In the genomic region with DNA sequence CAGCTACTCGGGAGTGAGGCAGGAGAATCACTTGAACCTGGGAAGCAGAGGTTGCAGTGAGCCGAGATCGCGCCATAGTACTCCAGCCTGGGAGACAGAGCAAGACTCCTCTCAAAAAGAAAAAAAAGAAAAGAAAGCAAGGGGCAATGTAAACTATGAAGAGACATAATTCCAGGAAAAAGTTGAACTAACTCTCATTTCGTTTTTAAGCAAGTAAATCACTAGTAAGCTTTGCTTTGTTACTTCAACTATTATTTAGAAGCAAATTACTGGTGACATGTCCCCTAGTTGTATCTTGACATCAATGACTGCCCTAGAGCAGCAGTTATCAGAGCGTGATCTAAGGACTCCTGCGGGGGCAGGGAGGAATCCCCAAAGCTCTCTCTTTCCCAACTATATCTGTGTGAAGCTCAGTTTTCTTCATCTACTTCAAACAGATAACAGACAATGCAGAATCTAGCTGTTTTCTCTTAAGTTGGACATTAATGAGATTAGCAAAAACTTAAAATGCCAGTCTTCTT, we compare ENCODE assay signal across 16 cellular contexts. TPM values are rescaled to one million over a fixed set of nuclear protein-coding genes. Genes with fewer than 3 reads are reported as not detected.
DNase-seq lines count a peak whose midpoint lies in the region; ATAC-seq and TF ChIP-seq lines count a peak whose summit lies in the region.
"Had no signal": no experiment of that assay in that cellular context is flagged by ENCODE, and none has a peak within 500 bp of the region (broad histone marks: within the 10 kb centered on the region; RNA-seq: fewer than 3 reads in every experiment).

No MANE protein-coding gene starts in this region.

- no peak overlapping the region for H3K27ac ChIP-seq in CD4-positive, alpha-beta T cell (ENCODE audit: low read depth, low read length)
- peak overlapping the region; percentile 34; the same call in 1 of the 2 replicates for H3K27ac ChIP-seq in HEK293 (ENCODE audit: extremely low read depth, low read depth, low read length)
- H3K27ac ChIP-seq in left lung: no peak overlapping the region
- H3K27ac ChIP-seq: GM23248 had no signal

- no peaks in the 10 kb centered on the region for H3K36me3 Mint-ChIP-seq in CD4-positive, alpha-beta T cell (ENCODE audit: low read depth)
- H3K36me3 Mint-ChIP-seq in brain (peaks cover 37% of the 10 kb centered on the region), neural crest cell (ENCODE audit: low read depth) (no peaks in the 10 kb centered on the region)

- no peak for ATAC-seq in CD4-positive, alpha-beta T cell (ENCODE audit: poor library complexity)
- ATAC-seq in left lung (no peak), GM21367 (IDR thresholded peaks at IDR 0.05; ENCODE audit: unreplicated experiment) (no peak), GM21423 (IDR thresholded peaks at IDR 0.05; ENCODE audit: unreplicated experiment) (no peak)
- ATAC-seq: effector memory CD8-positive, alpha-beta T cell had no signal

- H3K9me3 ChIP-seq in CD4-positive, alpha-beta T cell (ENCODE audit: control insufficient read depth, low read length): no peaks in the 10 kb centered on the region
- H3K9me3 ChIP-seq in HEK293 (ENCODE audit: control insufficient read depth, insufficient read depth, low read depth, low read length) (no peaks in the 10 kb centered on the region), left lung (no peaks in the 10 kb centered on the region)
- H3K9me3 ChIP-seq: mucosa of descending colon had no signal

- intact Hi-C loops in CD4-positive, alpha-beta T cell (cut with DNase I, micrococcal nuclease): no loop called here
- intact Hi-C loops in left lung (cut with DNase I): no loop called here

- H3K4me1 Mint-ChIP-seq in CD4-positive, alpha-beta T cell (ENCODE audit: low read depth): peaks cover 64% of the 10 kb centered on the region
- H3K4me1 Mint-ChIP-seq in brain (peaks cover 43% of the 10 kb centered on the region), neural crest cell (peaks cover 33% of the 10 kb centered on the region)

- no peaks in the 10 kb centered on the region for H3K9me3 Mint-ChIP-seq in CD4-positive, alpha-beta T cell
- H3K9me3 Mint-ChIP-seq in brain: peaks cover 0 to 4% (median 0%) of the 10 kb centered on the region in 5 experiments
- no peaks in the 10 kb centered on the region for H3K9me3 Mint-ChIP-seq in neural crest cell
- H3K9me3 Mint-ChIP-seq: effector memory CD8-positive, alpha-beta T cell; T-helper 2 cell treated with Interferon-gamma antibody and Interleukin-4, amounts not matched to agents 5 μg/mL and 100 μg/mL, for 36 hours had no signal

- POLR2A ChIA-PET in CD4-positive, alpha-beta T cell (lab: Charles Lee): interaction anchor here (0.6 kb wide), 1 partner anchor 11 kb away, joined by 3 read pairs; no protein-coding TSS in a partner anchor
- POLR2A ChIA-PET in HEK293 (lab: Yijun Ruan, JAX): interaction anchor here (1.4 kb wide), 1 partner anchor 17 kb away, joined by 3 read pairs; no protein-coding TSS in a partner anchor

- H3K27me3 Mint-ChIP-seq in CD4-positive, alpha-beta T cell: no peaks in the 10 kb centered on the region
- H3K27me3 Mint-ChIP-seq in brain (no peaks in the 10 kb centered on the region), neural crest cell (ENCODE audit: low read depth) (no peaks in the 10 kb centered on the region)
- H3K27me3 Mint-ChIP-seq: B cell; effector memory CD8-positive, alpha-beta T cell had no signal

- H3K4me1 ChIP-seq in HEK293 (ENCODE audit: control insufficient read depth, insufficient read depth, low read length): peaks cover 27% of the 10 kb centered on the region
- H3K4me1 ChIP-seq in left lung: no peaks in the 10 kb centered on the region

- CTCF ChIA-PET in CD4-positive, alpha-beta T cell (lab: Charles Lee): interaction anchor here (0.9 to 1.2 kb wide), 2 partner anchors 25 to 178 kb away, joined by 3 read pairs; no protein-coding TSS in a partner anchor
- CTCF ChIA-PET in HEK293 (lab: Yijun Ruan, JAX): interaction anchor here (0.6 to 2.3 kb wide), 10 partner anchors 9 to 975 kb away, joined by 3 to 7 read pairs (median 4); no protein-coding TSS in a partner anchor

- no peak overlapping the region for H3K4me3 Mint-ChIP-seq in CD4-positive, alpha-beta T cell
- H3K4me3 Mint-ChIP-seq in brain: no peak overlapping the region
- no peak overlapping the region for H3K4me3 Mint-ChIP-seq in neural crest cell
- H3K4me3 Mint-ChIP-seq: B cell; effector memory CD8-positive, alpha-beta T cell; T-helper 2 cell treated with Interferon-gamma antibody and Interleukin-4, amounts not matched to agents 5 μg/mL and 100 μg/mL, for 36 hours had no signal

- no peak for DNase-seq in CD4-positive, alpha-beta T cell
- DNase-seq in neural crest cell (ENCODE audit: low read depth, low spot score): no peak
- DNase-seq in left lung: no peak
- DNase-seq: amygdala; effector memory CD8-positive, alpha-beta T cell; GM23248; hippocampal formation; NCI-H2107; Right ventricle myocardium superior had no signal

- H3K36me3 ChIP-seq in HEK293 (ENCODE audit: control insufficient read depth in 2 of 2, insufficient read depth in 1 of 2, low read length in 2 of 2): no peaks in the 10 kb centered on the region
- H3K36me3 ChIP-seq in left lung: no peaks in the 10 kb centered on the region

- H3K27ac Mint-ChIP-seq in CD4-positive, alpha-beta T cell: peak overlapping the region; percentile 53
- H3K27ac Mint-ChIP-seq in brain (peak overlapping the region; percentile 33 to 74 (median 53)), neural crest cell (ENCODE audit: unreplicated experiment) (peak overlapping the region; percentile 35)
- H3K27ac Mint-ChIP-seq: B cell; T-helper 2 cell treated with Interferon-gamma antibody and Interleukin-4, amounts not matched to agents 5 μg/mL and 100 μg/mL, for 36 hours had no signal

- no peak for TF ChIP-seq CTCF in CD4-positive, alpha-beta T cell (IDR thresholded peaks at IDR 0.05)
- TF ChIP-seq CTCF in HEK293 (tag by site-specific recombination; IDR thresholded peaks at IDR 0.05) (no peak), brain (conservative IDR thresholded peaks at IDR 0.05) (no peak), neural crest cell (conservative IDR thresholded peaks at IDR 0.05) (no peak), left lung (IDR thresholded peaks at IDR 0.05) (no peak)

- H3K4me3 ChIP-seq in HEK293 (ENCODE audit: low read depth, low read length) (no peak overlapping the region), left lung (no peak overlapping the region)
- H3K4me3 ChIP-seq: GM23248, mucosa of descending colon had no signal

- no peaks in the 10 kb centered on the region for H3K27me3 ChIP-seq in CD4-positive, alpha-beta T cell (ENCODE audit: control insufficient read depth, insufficient read depth, low read length)
- H3K27me3 ChIP-seq in left lung: no peaks in the 10 kb centered on the region

TF ChIP-seq in HEK293, 187 proteins besides CTCF, POLR2A, EP300 and RAD21 (continues in another document):
- TF ChIP-seq ZIC2 (tag by site-specific recombination; IDR thresholded peaks at IDR 0.05): no peak
- TF ChIP-seq, protein P1, sequence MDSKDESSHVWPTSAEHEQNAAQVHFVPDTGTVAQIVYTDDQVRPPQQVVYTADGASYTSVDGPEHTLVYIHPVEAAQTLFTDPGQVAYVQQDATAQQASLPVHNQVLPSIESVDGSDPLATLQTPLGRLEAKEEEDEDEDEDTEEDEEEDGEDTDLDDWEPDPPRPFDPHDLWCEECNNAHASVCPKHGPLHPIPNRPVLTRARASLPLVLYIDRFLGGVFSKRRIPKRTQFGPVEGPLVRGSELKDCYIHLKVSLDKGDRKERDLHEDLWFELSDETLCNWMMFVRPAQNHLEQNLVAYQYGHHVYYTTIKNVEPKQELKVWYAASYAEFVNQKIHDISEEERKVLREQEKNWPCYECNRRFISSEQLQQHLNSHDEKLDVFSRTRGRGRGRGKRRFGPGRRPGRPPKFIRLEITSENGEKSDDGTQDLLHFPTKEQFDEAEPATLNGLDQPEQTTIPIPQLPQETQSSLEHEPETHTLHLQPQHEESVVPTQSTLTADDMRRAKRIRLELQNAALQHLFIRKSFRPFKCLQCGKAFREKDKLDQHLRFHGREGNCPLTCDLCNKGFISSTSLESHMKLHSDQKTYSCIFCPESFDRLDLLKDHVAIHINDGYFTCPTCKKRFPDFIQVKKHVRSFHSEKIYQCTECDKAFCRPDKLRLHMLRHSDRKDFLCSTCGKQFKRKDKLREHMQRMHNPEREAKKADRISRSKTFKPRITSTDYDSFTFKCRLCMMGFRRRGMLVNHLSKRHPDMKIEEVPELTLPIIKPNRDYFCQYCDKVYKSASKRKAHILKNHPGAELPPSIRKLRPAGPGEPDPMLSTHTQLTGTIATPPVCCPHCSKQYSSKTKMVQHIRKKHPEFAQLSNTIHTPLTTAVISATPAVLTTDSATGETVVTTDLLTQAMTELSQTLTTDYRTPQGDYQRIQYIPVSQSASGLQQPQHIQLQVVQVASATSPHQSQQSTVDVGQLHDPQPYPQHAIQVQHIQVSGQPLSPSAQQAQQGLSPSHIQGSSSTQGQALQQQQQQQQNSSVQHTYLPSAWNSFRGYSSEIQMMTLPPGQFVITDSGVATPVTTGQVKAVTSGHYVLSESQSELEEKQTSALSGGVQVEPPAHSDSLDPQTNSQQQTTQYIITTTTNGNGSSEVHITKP (tag by site-specific recombination; IDR thresholded peaks at IDR 0.05): peak; percentile 53; the same call in 1 of the 2 replicates
- no peak for TF ChIP-seq ZSCAN23 (tag by site-specific recombination; IDR thresholded peaks at IDR 0.05)
- 0 out of 2 replicates have a peak, but pooled peaks have one; percentile 44 for TF ChIP-seq WT1 (tag by site-specific recombination; IDR thresholded peaks at IDR 0.05)
- TF ChIP-seq, protein P2, sequence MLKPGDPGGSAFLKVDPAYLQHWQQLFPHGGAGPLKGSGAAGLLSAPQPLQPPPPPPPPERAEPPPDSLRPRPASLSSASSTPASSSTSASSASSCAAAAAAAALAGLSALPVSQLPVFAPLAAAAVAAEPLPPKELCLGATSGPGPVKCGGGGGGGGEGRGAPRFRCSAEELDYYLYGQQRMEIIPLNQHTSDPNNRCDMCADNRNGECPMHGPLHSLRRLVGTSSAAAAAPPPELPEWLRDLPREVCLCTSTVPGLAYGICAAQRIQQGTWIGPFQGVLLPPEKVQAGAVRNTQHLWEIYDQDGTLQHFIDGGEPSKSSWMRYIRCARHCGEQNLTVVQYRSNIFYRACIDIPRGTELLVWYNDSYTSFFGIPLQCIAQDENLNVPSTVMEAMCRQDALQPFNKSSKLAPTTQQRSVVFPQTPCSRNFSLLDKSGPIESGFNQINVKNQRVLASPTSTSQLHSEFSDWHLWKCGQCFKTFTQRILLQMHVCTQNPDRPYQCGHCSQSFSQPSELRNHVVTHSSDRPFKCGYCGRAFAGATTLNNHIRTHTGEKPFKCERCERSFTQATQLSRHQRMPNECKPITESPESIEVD (tag by site-specific recombination; IDR thresholded peaks at IDR 0.05): peak; percentile 25; the same call in 1 of the 2 replicates
- TF ChIP-seq KLF7 (tag by site-specific recombination; IDR thresholded peaks at IDR 0.05; ENCODE audit: borderline replicate concordance): 0 out of 2 replicates have a peak, but pooled peaks have one; percentile 12
- TF ChIP-seq ZFP37 (tag by site-specific recombination; IDR thresholded peaks at IDR 0.05): no peak
- peak; percentile 70 for TF ChIP-seq GLIS1 (tag by site-specific recombination; IDR thresholded peaks at IDR 0.05)

RNA-seq across cellular contexts. Expression of a gene that starts 18.7 kb away (rescaled TPM):
- 10 to 100 TPM; 66.8 to 68.1 TPM for total RNA-seq in CD4-positive, alpha-beta T cell
- polyA plus RNA-seq in brain (ENCODE audit: insufficient read depth, low read depth, low replicate concordance): 416 TPM
- total RNA-seq in neural crest cell (133 and 136 TPM in 2 replicates), left lung (100 to 1,000 TPM in 1 of 2 donors, 10 to 100 TPM in 1; 73.1 to 106 TPM)
